ENCODE assay signal across 26 cellular contexts in genomic region chr21:32061755-32062154, GRCh38.
DNase-seq lines count a peak whose midpoint lies in the region; ATAC-seq and TF ChIP-seq lines count a peak whose summit lies in the region.
"Had no signal": no experiment of that assay in that cellular context is flagged by ENCODE, and none has a peak within 500 bp of the region (broad histone marks: within the 10 kb centered on the region; RNA-seq: fewer than 3 reads in every experiment).

No MANE protein-coding gene starts in this region.

- TF ChIP-seq CTCF in NB4 (IDR thresholded peaks at IDR 0.05; ENCODE audit: low read depth, low read length): no peak
- TF ChIP-seq CTCF in mesothelial cell of epicardium (IDR thresholded peaks at IDR 0.05; ENCODE audit: unreplicated experiment): no peak
- TF ChIP-seq CTCF in osteocyte (IDR thresholded peaks at IDR 0.05): no peak
- no peak for TF ChIP-seq CTCF in progenitor cell of endocrine pancreas (IDR thresholded peaks at IDR 0.05; ENCODE audit: unreplicated experiment)

- peak overlapping the region; percentile 7 for H3K27ac Mint-ChIP-seq in mesothelial cell of epicardium
- H3K27ac Mint-ChIP-seq in osteocyte (ENCODE audit: unreplicated experiment): no peak overlapping the region
- H3K27ac Mint-ChIP-seq in progenitor cell of endocrine pancreas: no peak overlapping the region
- H3K27ac Mint-ChIP-seq: CD14-positive monocyte; CD4-positive, alpha-beta memory T cell; CD4-positive, CD25-positive, alpha-beta regulatory T cell had no signal

- H3K4me3 Mint-ChIP-seq in mesothelial cell of epicardium (no peak overlapping the region), osteocyte (ENCODE audit: unreplicated experiment) (no peak overlapping the region), progenitor cell of endocrine pancreas (ENCODE audit: low read depth) (no peak overlapping the region)
- H3K4me3 Mint-ChIP-seq: CD14-positive monocyte; CD4-positive, CD25-positive, alpha-beta regulatory T cell; CD8-positive, alpha-beta memory T cell had no signal

- no peaks in the 10 kb centered on the region for H3K36me3 Mint-ChIP-seq in mesothelial cell of epicardium
- H3K36me3 Mint-ChIP-seq in osteocyte (ENCODE audit: unreplicated experiment): no peaks in the 10 kb centered on the region
- H3K36me3 Mint-ChIP-seq in progenitor cell of endocrine pancreas (ENCODE audit: insufficient read depth): no peaks in the 10 kb centered on the region
- H3K36me3 Mint-ChIP-seq: CD14-positive monocyte; CD4-positive, alpha-beta memory T cell; CD4-positive, CD25-positive, alpha-beta regulatory T cell; CD8-positive, alpha-beta memory T cell had no signal

- DNase-seq in NB4 (ENCODE audit: low read depth): no peak
- DNase-seq in islet precursor cell: peak; percentile 9
- no peak for DNase-seq in mesothelial cell of epicardium (ENCODE audit: low spot score in 2 of 2, unreplicated experiment in 2 of 2)
- peak; percentile 21 for DNase-seq in osteocyte (ENCODE audit: extremely low spot score, unreplicated experiment)
- DNase-seq in NCI-H1092 treated with DMSO at 0.1 percent for 48 hours (lab: John Stamatoyannopoulos, UW): no peak
- no peak for DNase-seq in progenitor cell of endocrine pancreas (ENCODE audit: low spot score, unreplicated experiment)
- DNase-seq: 8988T; ACHN; BE2C; C1 segment of cervical spinal cord; CD4-positive, alpha-beta memory T cell; CD4-positive, CD25-positive, alpha-beta regulatory T cell; CD8-positive, alpha-beta memory T cell; COR-L47; DMS 273 treated with DMSO at 0.1 percent for 48 hours; DMS153; DMS53; DMS79; DND-41; EL; GDM1 had no signal

- peaks cover 22% of the 10 kb centered on the region for H3K4me1 Mint-ChIP-seq in mesothelial cell of epicardium
- no peaks in the 10 kb centered on the region for H3K4me1 Mint-ChIP-seq in osteocyte (ENCODE audit: unreplicated experiment)
- H3K4me1 Mint-ChIP-seq in progenitor cell of endocrine pancreas (ENCODE audit: low read depth): no peaks in the 10 kb centered on the region
- H3K4me1 Mint-ChIP-seq: CD14-positive monocyte; CD4-positive, alpha-beta memory T cell; CD4-positive, CD25-positive, alpha-beta regulatory T cell; CD8-positive, alpha-beta memory T cell had no signal

- H3K27me3 Mint-ChIP-seq in mesothelial cell of epicardium (ENCODE audit: low read depth) (no peaks in the 10 kb centered on the region), osteocyte (ENCODE audit: unreplicated experiment) (peaks cover 11% of the 10 kb centered on the region), progenitor cell of endocrine pancreas (peaks cover 3% of the 10 kb centered on the region)

- H3K9me3 Mint-ChIP-seq in mesothelial cell of epicardium: peaks cover 11% of the 10 kb centered on the region
- no peaks in the 10 kb centered on the region for H3K9me3 Mint-ChIP-seq in osteocyte (ENCODE audit: unreplicated experiment)
- peaks cover 5% of the 10 kb centered on the region for H3K9me3 Mint-ChIP-seq in progenitor cell of endocrine pancreas (ENCODE audit: low read depth)

- TF ChIP-seq POLR2A in NB4 (IDR thresholded peaks at IDR 0.05; ENCODE audit: extremely low read depth, insufficient read length): no peak

- ATAC-seq in HG03039 (IDR thresholded peaks at IDR 0.05; ENCODE audit: unreplicated experiment): no peak
- ATAC-seq in GM21447 (IDR thresholded peaks at IDR 0.05; ENCODE audit: unreplicated experiment): no peak
- ATAC-seq: GM12878 had no signal

- H3K4me3 ChIP-seq in NB4 (ENCODE audit: low read depth, low read length): peak overlapping the region; percentile 9
- H3K4me3 ChIP-seq: BLaER1, GM12878 had no signal

Comparison
In these comparisons a context has a peak if more than half of its experiments do, and no peak if none do; other contexts are left out.
1. DNase-seq: peak in islet precursor cell (single experiment) and osteocyte (single experiment); none in NB4 (single experiment), mesothelial cell of epicardium (0 of 2), NCI-H1092 treated with DMSO at 0.1 percent for 48 hours (single experiment) and progenitor cell of endocrine pancreas (single experiment).